16 cellular contexts compared by ENCODE assay signal in the genomic region with DNA sequence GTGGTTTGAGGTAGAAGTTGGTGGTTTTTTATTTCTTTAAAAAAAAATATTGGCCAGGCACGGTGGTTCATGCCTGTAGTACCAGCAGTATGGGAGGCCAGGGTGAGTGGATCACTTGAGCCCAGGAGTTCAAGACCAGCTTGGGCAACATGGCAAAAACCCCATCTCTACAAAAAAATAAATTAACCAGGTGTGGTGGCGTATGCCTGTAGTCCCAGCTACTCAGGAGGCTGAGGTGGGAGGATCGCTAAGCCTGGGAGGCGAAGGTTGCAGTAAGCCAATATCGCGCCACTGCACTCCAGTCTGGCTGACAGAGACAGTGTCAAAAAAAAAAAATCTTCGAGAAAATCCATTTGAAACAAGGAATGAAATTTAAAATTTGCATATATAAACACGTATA. TPM values are rescaled to one million over a fixed set of nuclear protein-coding genes. Genes with fewer than 3 reads are reported as not detected.
DNase-seq lines count a peak whose midpoint lies in the region; ATAC-seq and TF ChIP-seq lines count a peak whose summit lies in the region.
"Had no signal": no experiment of that assay in that cellular context is flagged by ENCODE, and none has a peak within 500 bp of the region (broad histone marks: within the 10 kb centered on the region; RNA-seq: fewer than 3 reads in every experiment).

No MANE protein-coding gene starts in this region.

- H3K36me3 ChIP-seq in left ventricle myocardium inferior (no peaks in the 10 kb centered on the region), stomach (no peaks in the 10 kb centered on the region)

- H3K27me3 ChIP-seq in left ventricle myocardium inferior (ENCODE audit: low read depth) (no peaks in the 10 kb centered on the region), stomach (no peaks in the 10 kb centered on the region)

- no peaks in the 10 kb centered on the region for H3K27me3 Mint-ChIP-seq in activated CD8-positive, alpha-beta memory T cell treated with anti-CD3 and anti-CD28 coated beads, Interleukin-2, amount 10 ng/mL, durations not matched to agents 7 days and 5 days
- peaks cover 30% of the 10 kb centered on the region for H3K27me3 Mint-ChIP-seq in chondrocyte (ENCODE audit: low read depth)

- H3K27ac Mint-ChIP-seq in activated CD8-positive, alpha-beta memory T cell treated with anti-CD3 and anti-CD28 coated beads, Interleukin-2, amount 10 ng/mL, durations not matched to agents 7 days and 5 days = peak overlapping the region; percentile 88
- no peak overlapping the region for H3K27ac Mint-ChIP-seq in chondrocyte (ENCODE audit: unreplicated experiment)

- peaks cover 67% of the 10 kb centered on the region for H3K4me1 Mint-ChIP-seq in activated CD8-positive, alpha-beta memory T cell treated with anti-CD3 and anti-CD28 coated beads, Interleukin-2, amount 10 ng/mL, durations not matched to agents 7 days and 5 days
- H3K4me1 Mint-ChIP-seq in chondrocyte (ENCODE audit: low read depth) = no peaks in the 10 kb centered on the region

- CTCF ChIA-PET in activated CD8-positive, alpha-beta memory T cell treated with anti-CD3 and anti-CD28 coated beads, Interleukin-2, amount 10 ng/mL, durations not matched to agents 7 days and 5 days (lab: Charles Lee) = interaction anchor here (1.4 to 4.7 kb wide), 7 partner anchors 10 to 341 kb away, joined by 4 to 34 read pairs (median 6); no protein-coding TSS in a partner anchor

- no peak overlapping the region for H3K4me3 ChIP-seq in left ventricle myocardium inferior
- H3K4me3 ChIP-seq in stomach = peak overlapping the region in 2 of 4 donors; percentile 7 to 13

- H3K9me3 ChIP-seq in left ventricle myocardium inferior (replicated peaks) = no peaks in the 10 kb centered on the region
- H3K9me3 ChIP-seq in stomach = no peaks in the 10 kb centered on the region

- WGBS in stomach, 5 donors = 71 to 87% (median 81%) methylated on average over 8 of the region's 8 CpGs

- H3K4me1 ChIP-seq in left ventricle myocardium inferior (peaks cover 30% of the 10 kb centered on the region), stomach (peaks cover 0 to 5% (median 0%) of the 10 kb centered on the region in 4 donors)

- no peaks in the 10 kb centered on the region for H3K9me3 Mint-ChIP-seq in activated CD8-positive, alpha-beta memory T cell treated with anti-CD3 and anti-CD28 coated beads, Interleukin-2, amount 10 ng/mL, durations not matched to agents 7 days and 5 days (ENCODE audit: low read depth)
- H3K9me3 Mint-ChIP-seq in chondrocyte (ENCODE audit: low read depth) = no peaks in the 10 kb centered on the region

- no peak for TF ChIP-seq POLR2A in stomach (IDR thresholded peaks at IDR 0.05)

- peak overlapping the region; percentile 88 for H3K4me3 Mint-ChIP-seq in activated CD8-positive, alpha-beta memory T cell treated with anti-CD3 and anti-CD28 coated beads, Interleukin-2, amount 10 ng/mL, durations not matched to agents 7 days and 5 days
- H3K4me3 Mint-ChIP-seq in chondrocyte (ENCODE audit: unreplicated experiment) = no peak overlapping the region

- peaks cover 60% of the 10 kb centered on the region for H3K36me3 Mint-ChIP-seq in activated CD8-positive, alpha-beta memory T cell treated with anti-CD3 and anti-CD28 coated beads, Interleukin-2, amount 10 ng/mL, durations not matched to agents 7 days and 5 days
- H3K36me3 Mint-ChIP-seq in chondrocyte (ENCODE audit: low read depth) = no peaks in the 10 kb centered on the region

- no peak for ATAC-seq in activated CD8-positive, alpha-beta memory T cell treated with anti-CD3 and anti-CD28 coated beads, Interleukin-2, amount 10 ng/mL, durations not matched to agents 7 days and 5 days
- ATAC-seq in HG02798 (IDR thresholded peaks at IDR 0.05; ENCODE audit: poor library complexity, unreplicated experiment) = no peak

- no peak for TF ChIP-seq EP300 in stomach (IDR thresholded peaks at IDR 0.05)

- intact Hi-C loops in cardiac septum (cut with DNase I) (no loop called here), left ventricle myocardium inferior (cut with micrococcal nuclease) (no loop called here), stomach (cut with DNase I; ENCODE audit: low total_unique reads) (no loop called here)

- DNase-seq in cardiac septum (ENCODE audit: low spot score) = peak; percentile 3
- DNase-seq in left ventricle myocardium inferior = no peak
- peak; percentile 44 for DNase-seq in activated CD8-positive, alpha-beta memory T cell treated with anti-CD3 and anti-CD28 coated beads, Interleukin-2, amount 10 ng/mL, durations not matched to agents 7 days and 5 days
- DNase-seq in islet precursor cell = peak; percentile 5
- DNase-seq in stomach = peak; percentile 5
- DNase-seq in chondrocyte (ENCODE audit: low spot score) = no peak
- no peak for DNase-seq in HT-29 (ENCODE audit: low spot score)
- DNase-seq: activated CD4-positive, CD25-positive, alpha-beta regulatory T cell; foreskin fibroblast; NCI-H2107; NCI-H69; stimulated activated CD4-positive, alpha-beta T cell treated with anti-CD3 and anti-CD28 coated beads, Interleukin-1b, Interleukin-23, amount 100 ng/mL, for 48 hours had no signal

- no peak for TF ChIP-seq CTCF in left ventricle myocardium inferior (IDR thresholded peaks at IDR 0.05; ENCODE audit: borderline replicate concordance)
- no peak for TF ChIP-seq CTCF in stomach (IDR thresholded peaks at IDR 0.05)
- TF ChIP-seq CTCF in chondrocyte (IDR thresholded peaks at IDR 0.05) = no peak

- H3K27ac ChIP-seq in left ventricle myocardium inferior (replicated peaks) (no peak overlapping the region), stomach (no peak overlapping the region)

RNA-seq across cellular contexts. Expression of gene IL2RA, which starts 1.1 kb away (rescaled TPM):
- total RNA-seq in cardiac septum (0.73 TPM), left ventricle myocardium inferior (2.3 TPM), stomach (1 to 10 TPM in 2 of 5 donors, under 1 TPM in 1, not detected in 2; 0.45 to 2.3 (median 1.5) TPM), chondrocyte (not detected in 3 replicates)
- total RNA-seq in activated CD8-positive, alpha-beta memory T cell treated with anti-CD3 and anti-CD28 coated beads, Interleukin-2, amount 10 ng/mL, durations not matched to agents 7 days and 5 days = 100 to 1,000 TPM; 302 to 832 TPM
- polyA plus RNA-seq in stomach = 1 to 10 TPM in 1 of 3 donors, under 1 TPM in 2; 0.46 to 1.3 (median 0.60) TPM
- total RNA-seq in HT-29 (2014; rRNA removed; shearing (Covaris generic)) = not detected in 2 replicates
- total RNA-seq: H4, renal cortical epithelial cell had no signal
- polyA plus RNA-seq: neural cell had no signal

RNA-seq across cellular contexts. Expression of gene RBM17, which starts 27.8 kb away (rescaled TPM):
- 70.1 TPM for total RNA-seq in cardiac septum
- 56.1 TPM for total RNA-seq in left ventricle myocardium inferior
- 100 to 1,000 TPM; 205 to 267 TPM for total RNA-seq in activated CD8-positive, alpha-beta memory T cell treated with anti-CD3 and anti-CD28 coated beads, Interleukin-2, amount 10 ng/mL, durations not matched to agents 7 days and 5 days
- 100 to 1,000 TPM in 3 of 5 donors, 10 to 100 TPM in 2; 71.0 to 168 (median 105) TPM for total RNA-seq in stomach
- polyA plus RNA-seq in stomach = 10 to 100 TPM; 41.4 to 58.5 (median 50.9) TPM
- total RNA-seq in chondrocyte = 56.3 to 59.0 TPM (median 57.0 TPM) in 3 replicates
- 47.7 and 48.7 TPM in 2 replicates for total RNA-seq in HT-29 (2014; rRNA removed; shearing (Covaris generic))

Comparison
In these comparisons a context has a peak if more than half of its experiments do, and no peak if none do; other contexts are left out.
1. DNase-seq: peak in cardiac septum (single experiment), activated CD8-positive, alpha-beta memory T cell treated with anti-CD3 and anti-CD28 coated beads, Interleukin-2, amount 10 ng/mL, durations not matched to agents 7 days and 5 days (single experiment), islet precursor cell (single experiment) and stomach (single experiment); none in left ventricle myocardium inferior (single experiment), chondrocyte (single experiment) and HT-29 (single experiment).
2. RNA of gene IL2RA, which starts 1.1 kb away (total RNA-seq): 302 to 832 TPM in activated CD8-positive, alpha-beta memory T cell treated with anti-CD3 and anti-CD28 coated beads, Interleukin-2, amount 10 ng/mL, durations not matched to agents 7 days and 5 days; 2.3 TPM in left ventricle myocardium inferior (single experiment), 0.73 TPM in cardiac septum (single experiment), 0.45 to 2.3 TPM in stomach, not detected in chondrocyte and not detected in HT-29; every median in the first group is over 10 times any median in the second.